Comparison of ENCODE assay signal across 1 cellular context in the genomic region with DNA sequence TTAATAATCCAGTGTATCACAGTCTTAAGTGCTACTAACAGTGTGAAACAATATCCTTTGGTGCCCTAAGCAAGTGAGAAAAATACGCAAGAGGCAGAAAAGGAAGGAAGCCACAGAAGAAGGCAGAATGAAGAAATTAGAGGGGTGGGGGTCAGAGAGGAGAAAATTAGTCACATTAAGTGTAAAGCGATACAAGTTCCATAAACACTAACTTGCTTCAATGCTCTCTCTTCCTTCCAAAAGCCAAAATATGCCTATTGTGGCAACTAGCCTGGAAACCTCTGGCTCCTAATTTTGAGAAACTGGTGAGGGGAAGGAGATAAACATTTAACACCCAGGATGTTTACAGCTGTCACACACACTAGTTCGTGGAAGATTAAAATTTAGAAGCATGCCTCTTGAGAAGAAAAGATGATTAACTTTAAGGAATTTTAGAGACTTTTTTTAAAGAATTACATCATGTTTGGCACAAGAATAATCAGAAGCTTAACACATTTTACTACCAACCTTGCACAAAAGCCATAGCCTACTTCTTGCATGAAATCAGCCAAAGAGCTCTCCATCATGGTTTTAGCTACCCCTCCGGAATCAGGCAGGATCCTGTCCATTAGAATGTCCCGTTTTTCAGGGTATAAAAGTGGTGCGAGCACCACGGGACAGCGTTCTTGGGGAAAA.
TF ChIP-seq lines count a peak whose summit lies in the region.

No MANE protein-coding gene starts in this region.

TF ChIP-seq in K562, 482 proteins besides CTCF, POLR2A, EP300 and RAD21:
- no peak for TF ChIP-seq TAF1 (IDR thresholded peaks at IDR 0.05; ENCODE audit: control insufficient read depth, extremely low read depth, insufficient read depth, low read length, severe bottlenecking)
- TF ChIP-seq ZNF512 (tag; IDR thresholded peaks at IDR 0.05) = no peak
- no peak for TF ChIP-seq ZNF134 (CRISPR knock-in tag; conservative IDR thresholded peaks at IDR 0.05)
- TF ChIP-seq PHF20 (IDR thresholded peaks at IDR 0.05; ENCODE audit: partially characterized antibody) = no peak
- TF ChIP-seq ZNF766 (CRISPR knock-in tag; conservative IDR thresholded peaks at IDR 0.05) = no peak
- no peak for TF ChIP-seq NCOA2 (IDR thresholded peaks at IDR 0.05; ENCODE audit: partially characterized antibody in 2 of 2)
- TF ChIP-seq FOXM1 (IDR thresholded peaks at IDR 0.05; ENCODE audit: low read depth) = no peak
- TF ChIP-seq FOXM1 (CRISPR knock-in tag; IDR thresholded peaks at IDR 0.05; ENCODE audit: low read depth) = no peak
- no peak for TF ChIP-seq PML (IDR thresholded peaks at IDR 0.05; ENCODE audit: low read length)
- no peak for TF ChIP-seq RBM17 (IDR thresholded peaks at IDR 0.05; ENCODE audit: borderline replicate concordance, low read depth, low read length)
- TF ChIP-seq ADNP (tag; IDR thresholded peaks at IDR 0.05) = no peak
- no peak for TF ChIP-seq ZNF253 (CRISPR knock-in tag; conservative IDR thresholded peaks at IDR 0.05)
- TF ChIP-seq LEF1 (IDR thresholded peaks at IDR 0.05) = no peak
- TF ChIP-seq HIVEP1 (CRISPR knock-in tag; IDR thresholded peaks at IDR 0.05) = no peak
- TF ChIP-seq EP400 (IDR thresholded peaks at IDR 0.05) = no peak
- no peak for TF ChIP-seq WHSC1 (IDR thresholded peaks at IDR 0.05; ENCODE audit: low read length)
- TF ChIP-seq, protein P1, sequence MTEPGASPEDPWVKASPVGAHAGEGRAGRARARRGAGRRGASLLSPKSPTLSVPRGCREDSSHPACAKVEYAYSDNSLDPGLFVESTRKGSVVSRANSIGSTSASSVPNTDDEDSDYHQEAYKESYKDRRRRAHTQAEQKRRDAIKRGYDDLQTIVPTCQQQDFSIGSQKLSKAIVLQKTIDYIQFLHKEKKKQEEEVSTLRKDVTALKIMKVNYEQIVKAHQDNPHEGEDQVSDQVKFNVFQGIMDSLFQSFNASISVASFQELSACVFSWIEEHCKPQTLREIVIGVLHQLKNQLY (CRISPR knock-in tag; conservative IDR thresholded peaks at IDR 0.05) = no peak
TF ChIP-seq in K562: peak in this region for 0.
